9 cellular contexts compared by ENCODE assay signal in the genomic region with DNA sequence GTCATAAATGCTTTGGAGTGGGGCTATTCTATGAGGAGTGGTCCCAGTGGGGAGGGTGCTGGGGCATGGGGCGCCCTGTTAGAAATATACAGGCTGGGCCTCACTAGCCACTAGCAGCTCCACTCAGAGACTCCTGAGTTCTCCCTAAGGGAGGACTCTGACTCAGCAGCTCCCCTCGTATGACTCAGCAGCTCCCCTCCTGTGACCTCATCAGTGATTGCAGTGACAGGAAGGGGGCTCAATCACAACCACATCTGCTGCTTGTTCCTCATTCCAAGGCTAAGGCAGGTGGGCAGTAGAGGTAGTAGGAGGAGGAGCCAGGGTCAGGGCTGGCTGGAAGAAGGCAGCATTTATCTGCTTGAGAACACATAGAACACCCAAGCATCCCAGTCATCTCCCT. TPM values are rescaled to one million over a fixed set of nuclear protein-coding genes. Genes with fewer than 3 reads are reported as not detected.
DNase-seq lines count a peak whose midpoint lies in the region; ATAC-seq and TF ChIP-seq lines count a peak whose summit lies in the region.
"Had no signal": no experiment of that assay in that cellular context is flagged by ENCODE, and none has a peak within 500 bp of the region (broad histone marks: within the 10 kb centered on the region; RNA-seq: fewer than 3 reads in every experiment).

No MANE protein-coding gene starts in this region.

- no TSS peak for BruUV-seq in A673 (replicated peaks; lab: Mats Ljungman, UMichigan)

- H3K4me3 Mint-ChIP-seq in activated T-cell treated with anti-CD3 and anti-CD28 coated beads, Interleukin-2, amount 50 U/mL, for 24 hours: no peak overlapping the region

- no peaks in the 10 kb centered on the region for H3K27me3 Mint-ChIP-seq in activated T-cell treated with anti-CD3 and anti-CD28 coated beads, Interleukin-2, amount 50 U/mL, for 24 hours

- H3K27me3 ChIP-seq in A673 (replicated peaks; ENCODE audit: insufficient read depth, low read depth, low read length, poor library complexity): no peaks in the 10 kb centered on the region
- H3K27me3 ChIP-seq: body of pancreas had no signal

- no peak overlapping the region for H3K27ac ChIP-seq in A673 (ENCODE audit: low read depth, low read length, poor library complexity, severe bottlenecking)
- H3K27ac ChIP-seq: body of pancreas had no signal

- POLR2A ChIA-PET in A673 (lab: Charles Lee; ENCODE audit: low non-redundant PET): no interaction called here

- H3K4me1 ChIP-seq in A673 (ENCODE audit: insufficient read depth, low read length, poor library complexity, severe bottlenecking): no peaks in the 10 kb centered on the region
- H3K4me1 ChIP-seq: body of pancreas had no signal

- no peaks in the 10 kb centered on the region for H3K36me3 ChIP-seq in A673 (ENCODE audit: insufficient read depth, low read length, poor library complexity, severe bottlenecking)

- intact Hi-C loops in A673 (cut with micrococcal nuclease; ENCODE audit: unreplicated experiment): no loop called here

- H3K9me3 Mint-ChIP-seq in activated T-cell treated with anti-CD3 and anti-CD28 coated beads, Interleukin-2, amount 50 U/mL, for 24 hours: no peaks in the 10 kb centered on the region

- DNase-seq in A673 (ENCODE audit: low spot score) (peak; percentile 52), Kasumi-1 (lab: John Stamatoyannopoulos, UW) (peak; percentile 62 to 67), kidney tubule cell (ENCODE audit: low spot score) (peak; percentile 93), T-helper 9 cell (no peak)
- peak; percentile 50 for DNase-seq in activated T-cell treated with anti-CD3 and anti-CD28 coated beads, Interleukin-2, amount 50 U/mL, for 24 hours

- no peak overlapping the region for H3K4me3 ChIP-seq in A673 (ENCODE audit: low read depth, low read length, poor library complexity, severe bottlenecking)
- H3K4me3 ChIP-seq: body of pancreas had no signal

- CTCF ChIA-PET in A673 (lab: Charles Lee): no interaction called here

- H3K36me3 Mint-ChIP-seq in activated T-cell treated with anti-CD3 and anti-CD28 coated beads, Interleukin-2, amount 50 U/mL, for 24 hours (ENCODE audit: low read depth): peaks cover 94% of the 10 kb centered on the region

- no peak for TF ChIP-seq CTCF in A673 (conservative IDR thresholded peaks at IDR 0.05; ENCODE audit: low read depth, low read length)

- peak overlapping the region; percentile 91 for H3K27ac Mint-ChIP-seq in activated T-cell treated with anti-CD3 and anti-CD28 coated beads, Interleukin-2, amount 50 U/mL, for 24 hours

- peak; percentile 59 for ATAC-seq in GM19023 (IDR thresholded peaks at IDR 0.05; ENCODE audit: unreplicated experiment)
- ATAC-seq in HG02623 (IDR thresholded peaks at IDR 0.05; ENCODE audit: unreplicated experiment): no peak
- no peak for ATAC-seq in GM21825 (IDR thresholded peaks at IDR 0.05; ENCODE audit: unreplicated experiment)
- ATAC-seq: body of pancreas had no signal

- peaks cover 45% of the 10 kb centered on the region for H3K4me1 Mint-ChIP-seq in activated T-cell treated with anti-CD3 and anti-CD28 coated beads, Interleukin-2, amount 50 U/mL, for 24 hours (ENCODE audit: low read depth)

- H3K9me3 ChIP-seq in A673 (ENCODE audit: low read depth, low read length, poor library complexity, severe bottlenecking): no peaks in the 10 kb centered on the region

RNA-seq across cellular contexts. Expression of a gene that starts 28.0 kb away (rescaled TPM):
- 2.7 and 3.7 TPM in 2 replicates for total RNA-seq in A673 (2021)
